8 cellular contexts compared by ENCODE assay signal in the genomic region with DNA sequence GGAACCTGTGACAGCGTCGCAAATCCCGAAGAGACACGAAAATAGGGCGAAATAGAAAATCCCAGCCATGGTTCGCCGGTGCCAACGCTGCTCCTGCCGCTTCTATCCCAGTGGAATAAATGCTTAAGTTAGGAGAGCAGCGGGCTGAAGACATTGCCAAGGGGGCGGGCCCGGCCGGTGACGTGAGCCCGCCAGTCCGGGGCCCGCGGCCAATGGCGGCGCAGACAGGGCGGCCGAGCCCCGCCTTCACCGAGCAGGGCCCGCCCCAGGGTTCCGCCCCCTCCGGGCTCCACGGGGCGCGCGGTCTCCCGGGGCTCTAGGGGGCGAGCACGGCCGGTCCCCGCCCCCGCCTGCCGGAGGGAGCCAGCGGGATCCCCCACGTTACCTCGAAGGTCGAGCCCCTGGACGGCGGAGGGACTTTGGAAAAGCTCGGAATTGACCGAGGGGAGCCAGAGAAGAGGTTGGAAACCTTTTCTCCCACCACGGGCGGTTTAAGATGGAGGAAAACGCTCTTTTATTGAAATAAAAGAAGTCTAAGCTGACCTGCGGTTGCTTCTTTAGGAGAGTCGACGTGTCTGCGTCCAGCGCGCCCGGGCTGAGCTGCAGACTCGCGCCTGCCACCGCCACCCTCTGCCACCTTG. TPM values are rescaled to one million over a fixed set of nuclear protein-coding genes. Genes with fewer than 3 reads are reported as not detected.
DNase-seq lines count a peak whose midpoint lies in the region; ATAC-seq and TF ChIP-seq lines count a peak whose summit lies in the region.

A gene (minus strand): TSS at position 125 of the 641 bp plus-strand sequence. CDS start 56 bp downstream, at position 69.

- TF ChIP-seq CTCF in CD14-positive monocyte (IDR thresholded peaks at IDR 0.05) (peak; percentile 2), OCI-LY3 (IDR thresholded peaks at IDR 0.05; ENCODE audit: low read depth, low read length) (peak; percentile 18), epithelial cell of proximal tubule (conservative IDR thresholded peaks at IDR 0.05; ENCODE audit: low read depth, low read length) (peak; percentile 22), mucosa of descending colon (IDR thresholded peaks at IDR 0.05) (no peak)

- H2AFZ ChIP-seq in OCI-LY3 (ENCODE audit: low read depth, low read length), result peak within 1 kb of the TSS; percentile 94

- H3K36me3 ChIP-seq in OCI-LY3 (replicated peaks; ENCODE audit: low read depth, low read length), result no peaks in the 10 kb centered on the region
- no peaks in the 10 kb centered on the region for H3K36me3 ChIP-seq in mucosa of descending colon (ENCODE audit: low read depth)

- peak within 1 kb of the TSS; percentile 83 to 95 for H3K4me3 Mint-ChIP-seq in CD14-positive monocyte
- H3K4me3 Mint-ChIP-seq in activated T-cell treated with anti-CD3 and anti-CD28 coated beads, Interleukin-2, amount 50 U/mL, for 24 hours, result peak within 1 kb of the TSS; percentile 88

- H3K9me3 ChIP-seq in OCI-LY3 (ENCODE audit: insufficient read depth, low read length) (no peaks in the 10 kb centered on the region), mucosa of descending colon (no peaks in the 10 kb centered on the region)

- ATAC-seq in GM19455 (IDR thresholded peaks at IDR 0.05; ENCODE audit: unreplicated experiment), result peak; percentile 88
- peak; percentile 91 for ATAC-seq in HG03565 (IDR thresholded peaks at IDR 0.05; ENCODE audit: unreplicated experiment)
- ATAC-seq in mucosa of descending colon, result peak; percentile 91

- peak within 1 kb of the TSS; percentile 79 for H3K27ac ChIP-seq in OCI-LY3 (ENCODE audit: low read length)

- H3K27me3 ChIP-seq in OCI-LY3 (ENCODE audit: low read depth, low read length), result no peaks in the 10 kb centered on the region

- H3K4me1 ChIP-seq in OCI-LY3 (ENCODE audit: low read length) (peaks cover 9% of the 10 kb centered on the region), mucosa of descending colon (ENCODE audit: low read depth) (peaks cover 15% of the 10 kb centered on the region)

- H3K27me3 Mint-ChIP-seq in CD14-positive monocyte (ENCODE audit: low read depth in 3 of 3), result peaks cover 71 to 83% (median 76%) of the 10 kb centered on the region in 3 donors
- H3K27me3 Mint-ChIP-seq in activated T-cell treated with anti-CD3 and anti-CD28 coated beads, Interleukin-2, amount 50 U/mL, for 24 hours, result peaks cover 70% of the 10 kb centered on the region

- H3K9ac ChIP-seq in OCI-LY3 (ENCODE audit: low read length), result peak within 1 kb of the TSS; percentile 82

- peaks cover 10 to 25% of the 10 kb centered on the region in 2 donors for H3K36me3 Mint-ChIP-seq in CD14-positive monocyte
- peaks cover 6% of the 10 kb centered on the region for H3K36me3 Mint-ChIP-seq in activated T-cell treated with anti-CD3 and anti-CD28 coated beads, Interleukin-2, amount 50 U/mL, for 24 hours (ENCODE audit: low read depth)

- H4K20me1 ChIP-seq in OCI-LY3 (ENCODE audit: insufficient read depth, low read length), result no peaks in the 10 kb centered on the region

- DNase-seq in CD14-positive monocyte (ENCODE audit: low spot score), result peak; percentile 46
- peak; percentile 90 for DNase-seq in activated T-cell treated with anti-CD3 and anti-CD28 coated beads, Interleukin-2, amount 50 U/mL, for 24 hours
- no peak for DNase-seq in epithelial cell of proximal tubule (ENCODE audit: low read depth)
- DNase-seq in mucosa of descending colon, result peak; percentile 89 to 93 (median 92)
- peak; percentile 73 to 75 for DNase-seq in stimulated activated CD8-positive, alpha-beta memory T cell treated with anti-CD3 and anti-CD28 coated beads, Interleukin-2, amount 100 ng/mL, for 48 hours (ENCODE audit: low read depth in 2 of 2)

- intact Hi-C loops in CD14-positive monocyte (cut with micrococcal nuclease) (loop anchor here (2.0 to 5.0 kb wide), 2 partner anchors 885 to 1835 kb away; no protein-coding TSS in a partner anchor), mucosa of descending colon (cut with DNase I, micrococcal nuclease) (loop anchor here (2.0 to 10.0 kb wide), 3 partner anchors 885 to 1827 kb away; no protein-coding TSS in a partner anchor)

- H3K9me3 Mint-ChIP-seq in CD14-positive monocyte, result peaks cover 0 to 31% (median 20%) of the 10 kb centered on the region in 7 donors
- H3K9me3 Mint-ChIP-seq in activated T-cell treated with anti-CD3 and anti-CD28 coated beads, Interleukin-2, amount 50 U/mL, for 24 hours, result no peaks in the 10 kb centered on the region

- H3K4me1 Mint-ChIP-seq in CD14-positive monocyte, result peaks cover 36% of the 10 kb centered on the region
- H3K4me1 Mint-ChIP-seq in activated T-cell treated with anti-CD3 and anti-CD28 coated beads, Interleukin-2, amount 50 U/mL, for 24 hours (ENCODE audit: low read depth), result peaks cover 50% of the 10 kb centered on the region

- peaks cover 8% of the 10 kb centered on the region; the same call in 1 of the 2 replicates for H3K79me2 ChIP-seq in OCI-LY3 (ENCODE audit: low read length)

- H3K4me2 ChIP-seq in OCI-LY3 (ENCODE audit: low read length), result peak within 1 kb of the TSS; percentile 82

- peak within 1 kb of the TSS; percentile 99 for H3K4me3 ChIP-seq in OCI-LY3 (ENCODE audit: low read length)
- H3K4me3 ChIP-seq in epithelial cell of proximal tubule (ENCODE audit: low read depth, low read length), result peak within 1 kb of the TSS; percentile 63
- peak within 1 kb of the TSS; percentile 48 for H3K4me3 ChIP-seq in mucosa of descending colon

- H3K27ac Mint-ChIP-seq in CD14-positive monocyte, result peak within 1 kb of the TSS in 2 of 7 donors; percentile 65 to 66
- H3K27ac Mint-ChIP-seq in activated T-cell treated with anti-CD3 and anti-CD28 coated beads, Interleukin-2, amount 50 U/mL, for 24 hours, result peak within 1 kb of the TSS; percentile 72

RNA-seq across cellular contexts. Expression of the gene that starts here (rescaled TPM):
- polyA plus RNA-seq in CD14-positive monocyte, result under 1 TPM in 1 of 2 donors, not detected in 1; 0.31 TPM
- total RNA-seq in epithelial cell of proximal tubule (13.3 and 23.8 TPM in 2 replicates), mucosa of descending colon (10 to 100 TPM; 21.4 to 36.8 (median 21.9) TPM)

Comparison
In these comparisons a context has a peak if more than half of its experiments do, and no peak if none do; other contexts are left out.
1. Peak in DNase-seq in CD14-positive monocyte; RNA of the gene not detected or under 1 TPM.
2. H3K4me3 ChIP-seq: peak in every context shown above with its lines; median percentile 99 in OCI-LY3; 63 in epithelial cell of proximal tubule; 48 in mucosa of descending colon.